ENCODE assay signal across 27 cellular contexts in the genomic region with DNA sequence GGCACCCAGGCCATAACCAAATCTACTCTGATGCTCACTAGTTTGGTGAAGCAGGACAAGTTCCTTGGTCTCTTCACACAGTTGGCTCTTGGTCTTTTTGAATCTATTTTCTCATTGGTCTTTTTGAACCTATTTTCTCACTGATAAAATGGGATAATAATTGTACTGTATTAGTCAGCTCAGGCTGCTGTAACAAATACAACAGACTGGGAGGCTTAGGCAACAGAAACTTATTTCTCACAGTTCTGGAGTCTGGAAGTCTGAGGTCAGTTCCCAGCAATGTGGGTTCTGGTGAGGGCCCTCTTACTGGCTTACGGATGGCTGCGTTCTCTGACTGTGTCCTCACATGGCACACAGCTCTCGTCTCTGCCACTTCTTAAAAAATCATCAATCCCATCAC.
"Had no signal": no experiment of that assay in that cellular context is flagged by ENCODE, and none has a peak within 500 bp of the region (broad histone marks: within the 10 kb centered on the region; RNA-seq: fewer than 3 reads in every experiment).

No MANE protein-coding gene starts in this region.

- H3K36me3 ChIP-seq: stomach, suprapubic skin, thoracic aorta, thyroid gland, tibial artery, tibial nerve, transverse colon, upper lobe of left lung, upper lobe of right lung, uterus, vagina had no signal

- H3K27me3 ChIP-seq: stomach, suprapubic skin, testis, thyroid gland, tibial artery, tibial nerve, transverse colon, upper lobe of left lung, upper lobe of right lung, uterus, vagina had no signal

- H3K27ac ChIP-seq: stomach, suprapubic skin, testis, thoracic aorta, thyroid gland, tibial artery, tibial nerve, transverse colon, upper lobe of left lung, upper lobe of right lung, uterus, vagina had no signal

- ATAC-seq: stimulated activated effector memory CD8-positive, alpha-beta T cell treated with anti-CD3 and anti-CD28 coated beads, Interleukin-12 subunit alpha, Interleukin-12 subunit beta, amount 100 ng/mL, for 72 hours; stimulated activated memory B cell treated with anti-CD40 and anti-IgM and Interleukin-4, amounts not matched to agents 10 μg/mL and 1 μg/mL and 100 μg/mL, for 72 hours; stimulated activated naive B cell treated with anti-CD40 and anti-IgM and Interleukin-4, amounts not matched to agents 10 μg/mL and 1 μg/mL and 100 μg/mL, for 72 hours; stimulated activated naive CD8-positive, alpha-beta T cell treated with anti-CD3 and anti-CD28 coated beads, Interleukin-15, amount 100 ng/mL, for 72 hours; stimulated activated naive CD8-positive, alpha-beta T cell treated with anti-CD3 and anti-CD28 coated beads, Interleukin-15, Interleukin-2, amounts not matched to agents 100 U/mL and 50 U/mL, for 24 hours; upper lobe of right lung had no signal

- H3K9me3 ChIP-seq: stomach, suprapubic skin, testis, thoracic aorta, thyroid gland, tibial artery, tibial nerve, transverse colon, upper lobe of left lung, upper lobe of right lung, uterus, vagina had no signal

- H3K4me3 ChIP-seq: stomach, suprapubic skin, testis, thoracic aorta, thyroid gland, tibial artery, tibial nerve, transverse colon, upper lobe of left lung, upper lobe of right lung, uterus, vagina had no signal

- FAIRE-seq: urothelium cell line had no signal

- DNase-seq: stimulated activated CD4-positive, alpha-beta T cell treated with anti-CD3 and anti-CD28 coated beads, Interleukin-2, amount 100 ng/mL, for 48 hours; stimulated activated CD4-positive, alpha-beta T cell treated with anti-CD3 and anti-CD28 coated beads, Interleukin-4, amount 100 ng/mL, for 1 hour; stimulated activated CD4-positive, alpha-beta T cell treated with anti-CD3 and anti-CD28 coated beads, Interleukin-4, amount 100 ng/mL, for 24 hours; stimulated activated CD4-positive, alpha-beta T cell treated with anti-CD3 and anti-CD28 coated beads, Interleukin-4, amount 100 ng/mL, for 4 hours; stimulated activated CD8-positive, alpha-beta memory T cell treated with anti-CD3 and anti-CD28 coated beads, Interleukin-4, amount 100 ng/mL, for 48 hours; stimulated activated naive B cell treated with anti-CD40 and anti-IgM and Interleukin-4, amounts not matched to agents 10 μg/mL and 1 μg/mL and 100 μg/mL, for 72 hours; stimulated activated naive CD4-positive, alpha-beta T cell; stimulated activated naive CD4-positive, alpha-beta T cell treated with Interleukin-2 at 50 U/mL for 16 hours; stimulated activated naive CD8-positive, alpha-beta T cell treated with anti-CD3 and anti-CD28 coated beads, Interleukin-15, amount 100 ng/mL, for 72 hours; stimulated activated naive CD8-positive, alpha-beta T cell treated with anti-CD3 and anti-CD28 coated beads, Interleukin-15, Interleukin-2, amounts not matched to agents 100 U/mL and 50 U/mL, for 24 hours; stomach; substantia nigra; testis; thyroid gland; tibial artery; transverse colon; trophoblast cell; upper lobe of left lung; upper lobe of right lung; uterus had no signal

- H3K4me1 ChIP-seq: stomach, testis, thyroid gland, tibial artery, tibial nerve, transverse colon, upper lobe of left lung, upper lobe of right lung, uterus had no signal
